ENCODE assay signal across 1 cellular context in the genomic region with DNA sequence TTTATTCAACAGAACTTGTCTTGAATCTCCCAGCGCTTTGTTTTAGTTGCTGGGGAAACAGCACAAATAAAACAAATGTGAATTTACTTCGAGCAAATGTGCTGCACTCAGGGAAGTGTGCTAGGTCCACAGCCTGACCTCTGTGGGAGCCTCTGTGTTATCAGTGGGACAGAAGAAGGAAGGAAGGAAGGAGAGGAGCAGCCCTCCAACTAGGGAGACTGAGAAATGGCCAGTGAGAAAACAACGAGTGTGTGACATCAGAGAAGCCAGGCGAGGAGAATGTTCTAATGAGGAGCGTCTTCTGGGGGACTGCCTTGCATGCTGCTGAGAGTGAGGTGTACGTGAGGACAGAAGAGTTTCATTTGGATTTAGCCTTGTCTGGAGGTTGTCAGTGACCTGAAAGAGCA.
TF ChIP-seq lines count a peak whose summit lies in the region.

No MANE protein-coding gene starts in this region.

TF ChIP-seq in IMR-90, 13 proteins besides CTCF, POLR2A, EP300 and RAD21 (continued from another document):
- TF ChIP-seq MAFK (IDR thresholded peaks at IDR 0.05; ENCODE audit: low read depth, low read length) (no peak), MXI1 (IDR thresholded peaks at IDR 0.05; ENCODE audit: borderline replicate concordance, low read depth, low read length) (no peak), CHD1 (IDR thresholded peaks at IDR 0.05; ENCODE audit: low read depth, low read length) (no peak), MAZ (IDR thresholded peaks at IDR 0.05; ENCODE audit: borderline replicate concordance, low read depth, low read length) (no peak), NFE2L2 (IDR thresholded peaks at IDR 0.05; ENCODE audit: low read depth, low read length) (no peak), CEBPB (IDR thresholded peaks at IDR 0.05; ENCODE audit: low read depth, low read length) (no peak), RCOR1 (IDR thresholded peaks at IDR 0.05; ENCODE audit: insufficient replicate concordance, low read length) (no peak), FOS (IDR thresholded peaks at IDR 0.05; ENCODE audit: low read depth, low read length) (no peak)
- TF ChIP-seq, protein P1, sequence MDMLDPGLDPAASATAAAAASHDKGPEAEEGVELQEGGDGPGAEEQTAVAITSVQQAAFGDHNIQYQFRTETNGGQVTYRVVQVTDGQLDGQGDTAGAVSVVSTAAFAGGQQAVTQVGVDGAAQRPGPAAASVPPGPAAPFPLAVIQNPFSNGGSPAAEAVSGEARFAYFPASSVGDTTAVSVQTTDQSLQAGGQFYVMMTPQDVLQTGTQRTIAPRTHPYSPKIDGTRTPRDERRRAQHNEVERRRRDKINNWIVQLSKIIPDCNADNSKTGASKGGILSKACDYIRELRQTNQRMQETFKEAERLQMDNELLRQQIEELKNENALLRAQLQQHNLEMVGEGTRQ (IDR thresholded peaks at IDR 0.05; ENCODE audit: low read depth, low read length), result no peak
TF ChIP-seq in IMR-90: peak in this region for 0.
